Comparison of ENCODE assay signal across 1 cellular context in genomic region chr6:31806470-31807272, GRCh38.
A peak's percentile ranks its signal among the peaks of the same experiment; 100 is the strongest.
TF ChIP-seq lines count a peak whose summit lies in the region.

Gene LSM2, minus strand, starts transcription at chr6:31806966. Its CDS starts 209 bp downstream, at chr6:31806757.

TF ChIP-seq in HepG2, 621 proteins besides CTCF, POLR2A, EP300 and RAD21 (continued from another document and continues in another):
- TF ChIP-seq THRA (CRISPR knock-in tag; IDR thresholded peaks at IDR 0.05; ENCODE audit: borderline replicate concordance) (peak; percentile 71; the same call in 1 of the 2 replicates), ISX (CRISPR knock-in tag; conservative IDR thresholded peaks at IDR 0.05) (no peak), ZFP1 (CRISPR knock-in tag; IDR thresholded peaks at IDR 0.05) (peak; percentile 78; the same call in 1 of the 2 replicates), HOXD1 (CRISPR knock-in tag; IDR thresholded peaks at IDR 0.05) (peak; percentile 71; the same call in 1 of the 2 replicates), CENPX (CRISPR knock-in tag; IDR thresholded peaks at IDR 0.05) (no peak), ZNF556 (CRISPR knock-in tag; IDR thresholded peaks at IDR 0.05; ENCODE audit: borderline replicate concordance) (peak; percentile 93), SIX4 (CRISPR knock-in tag; IDR thresholded peaks at IDR 0.05) (0 out of 2 replicates have a peak, but pooled peaks have one; percentile 16), AKAP8 (CRISPR knock-in tag; IDR thresholded peaks at IDR 0.05) (peak; percentile 87), GATAD1 (CRISPR knock-in tag; IDR thresholded peaks at IDR 0.05) (peak; percentile 97), ZNF326 (CRISPR knock-in tag; IDR thresholded peaks at IDR 0.05; ENCODE audit: borderline replicate concordance) (no peak), TSC22D2 (CRISPR knock-in tag; IDR thresholded peaks at IDR 0.05; ENCODE audit: borderline replicate concordance) (peak; percentile 88; the same call in 1 of the 2 replicates), SRSF9 (IDR thresholded peaks at IDR 0.05; ENCODE audit: borderline replicate concordance, insufficient read depth, low read depth, low read length, poor library complexity, severe bottlenecking) (no peak), ZNF264 (CRISPR knock-in tag; IDR thresholded peaks at IDR 0.05) (no peak), PHF5A (CRISPR knock-in tag; IDR thresholded peaks at IDR 0.05; ENCODE audit: low read depth, unreplicated experiment) (no peak), HDAC1 (CRISPR knock-in tag; IDR thresholded peaks at IDR 0.05) (peak; percentile 98), CHD4 (IDR thresholded peaks at IDR 0.05; ENCODE audit: borderline replicate concordance, low read length) (no peak), HOMEZ (CRISPR knock-in tag; IDR thresholded peaks at IDR 0.05; ENCODE audit: low read depth) (peak; percentile 83), ZNF282 (IDR thresholded peaks at IDR 0.05; ENCODE audit: partially characterized antibody) (no peak), IRF1 (CRISPR knock-in tag; IDR thresholded peaks at IDR 0.05; ENCODE audit: low read depth) (0 out of 2 replicates have a peak, but pooled peaks have one; percentile 69), DRAP1 (CRISPR knock-in tag; IDR thresholded peaks at IDR 0.05) (peak; percentile 88), SALL2 (CRISPR knock-in tag; IDR thresholded peaks at IDR 0.05) (0 out of 2 replicates have a peak, but pooled peaks have one; percentile 78), ZKSCAN8 (CRISPR knock-in tag; IDR thresholded peaks at IDR 0.05; ENCODE audit: borderline replicate concordance) (peak; percentile 58; the same call in 1 of the 2 replicates), HNF4G (IDR thresholded peaks at IDR 0.05; ENCODE audit: borderline replicate concordance, low read depth, low read length) (peak; percentile 94), HNF4G (CRISPR knock-in tag; IDR thresholded peaks at IDR 0.05; ENCODE audit: borderline replicate concordance, low read depth) (peak; percentile 91; the same call in 1 of the 2 replicates), ARID3A (IDR thresholded peaks at IDR 0.05; ENCODE audit: low read depth, low read length) (no peak), ZNF841 (CRISPR knock-in tag; IDR thresholded peaks at IDR 0.05; ENCODE audit: borderline replicate concordance) (no peak; the same call in 1 of the 2 replicates), CBX1 (IDR thresholded peaks at IDR 0.05; ENCODE audit: low read depth) (peak; percentile 84), YEATS2 (CRISPR knock-in tag; IDR thresholded peaks at IDR 0.05; ENCODE audit: borderline replicate concordance) (peak; percentile 95)
- TF ChIP-seq, protein P1, sequence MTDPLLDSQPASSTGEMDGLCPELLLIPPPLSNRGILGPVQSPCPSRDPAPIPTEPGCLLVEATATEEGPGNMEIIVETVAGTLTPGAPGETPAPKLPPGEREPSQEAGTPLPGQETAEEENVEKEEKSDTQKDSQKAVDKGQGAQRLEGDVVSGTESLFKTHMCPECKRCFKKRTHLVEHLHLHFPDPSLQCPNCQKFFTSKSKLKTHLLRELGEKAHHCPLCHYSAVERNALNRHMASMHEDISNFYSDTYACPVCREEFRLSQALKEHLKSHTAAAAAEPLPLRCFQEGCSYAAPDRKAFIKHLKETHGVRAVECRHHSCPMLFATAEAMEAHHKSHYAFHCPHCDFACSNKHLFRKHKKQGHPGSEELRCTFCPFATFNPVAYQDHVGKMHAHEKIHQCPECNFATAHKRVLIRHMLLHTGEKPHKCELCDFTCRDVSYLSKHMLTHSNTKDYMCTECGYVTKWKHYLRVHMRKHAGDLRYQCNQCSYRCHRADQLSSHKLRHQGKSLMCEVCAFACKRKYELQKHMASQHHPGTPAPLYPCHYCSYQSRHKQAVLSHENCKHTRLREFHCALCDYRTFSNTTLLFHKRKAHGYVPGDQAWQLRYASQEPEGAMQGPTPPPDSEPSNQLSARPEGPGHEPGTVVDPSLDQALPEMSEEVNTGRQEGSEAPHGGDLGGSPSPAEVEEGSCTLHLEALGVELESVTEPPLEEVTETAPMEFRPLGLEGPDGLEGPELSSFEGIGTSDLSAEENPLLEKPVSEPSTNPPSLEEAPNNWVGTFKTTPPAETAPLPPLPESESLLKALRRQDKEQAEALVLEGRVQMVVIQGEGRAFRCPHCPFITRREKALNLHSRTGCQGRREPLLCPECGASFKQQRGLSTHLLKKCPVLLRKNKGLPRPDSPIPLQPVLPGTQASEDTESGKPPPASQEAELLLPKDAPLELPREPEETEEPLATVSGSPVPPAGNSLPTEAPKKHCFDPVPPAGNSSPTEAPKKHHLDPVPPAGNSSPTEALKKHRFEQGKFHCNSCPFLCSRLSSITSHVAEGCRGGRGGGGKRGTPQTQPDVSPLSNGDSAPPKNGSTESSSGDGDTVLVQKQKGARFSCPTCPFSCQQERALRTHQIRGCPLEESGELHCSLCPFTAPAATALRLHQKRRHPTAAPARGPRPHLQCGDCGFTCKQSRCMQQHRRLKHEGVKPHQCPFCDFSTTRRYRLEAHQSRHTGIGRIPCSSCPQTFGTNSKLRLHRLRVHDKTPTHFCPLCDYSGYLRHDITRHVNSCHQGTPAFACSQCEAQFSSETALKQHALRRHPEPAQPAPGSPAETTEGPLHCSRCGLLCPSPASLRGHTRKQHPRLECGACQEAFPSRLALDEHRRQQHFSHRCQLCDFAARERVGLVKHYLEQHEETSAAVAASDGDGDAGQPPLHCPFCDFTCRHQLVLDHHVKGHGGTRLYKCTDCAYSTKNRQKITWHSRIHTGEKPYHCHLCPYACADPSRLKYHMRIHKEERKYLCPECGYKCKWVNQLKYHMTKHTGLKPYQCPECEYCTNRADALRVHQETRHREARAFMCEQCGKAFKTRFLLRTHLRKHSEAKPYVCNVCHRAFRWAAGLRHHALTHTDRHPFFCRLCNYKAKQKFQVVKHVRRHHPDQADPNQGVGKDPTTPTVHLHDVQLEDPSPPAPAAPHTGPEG (CRISPR knock-in tag; IDR thresholded peaks at IDR 0.05): peak; percentile 80
- TF ChIP-seq, protein P2, sequence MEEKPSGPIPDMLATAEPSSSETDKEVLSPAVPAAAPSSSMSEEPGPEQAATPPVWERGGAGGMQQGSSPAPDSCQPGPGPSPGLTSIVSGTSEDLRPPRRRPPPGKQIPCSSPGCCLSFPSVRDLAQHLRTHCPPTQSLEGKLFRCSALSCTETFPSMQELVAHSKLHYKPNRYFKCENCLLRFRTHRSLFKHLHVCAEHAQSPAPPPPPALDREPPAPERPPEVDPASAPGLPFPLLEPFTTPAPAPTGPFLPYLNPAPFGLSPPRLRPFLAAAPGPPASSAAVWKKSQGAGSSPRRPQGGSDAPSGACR (CRISPR knock-in tag; IDR thresholded peaks at IDR 0.05): peak; percentile 66; the same call in 1 of the 2 replicates
- TF ChIP-seq, protein P3, sequence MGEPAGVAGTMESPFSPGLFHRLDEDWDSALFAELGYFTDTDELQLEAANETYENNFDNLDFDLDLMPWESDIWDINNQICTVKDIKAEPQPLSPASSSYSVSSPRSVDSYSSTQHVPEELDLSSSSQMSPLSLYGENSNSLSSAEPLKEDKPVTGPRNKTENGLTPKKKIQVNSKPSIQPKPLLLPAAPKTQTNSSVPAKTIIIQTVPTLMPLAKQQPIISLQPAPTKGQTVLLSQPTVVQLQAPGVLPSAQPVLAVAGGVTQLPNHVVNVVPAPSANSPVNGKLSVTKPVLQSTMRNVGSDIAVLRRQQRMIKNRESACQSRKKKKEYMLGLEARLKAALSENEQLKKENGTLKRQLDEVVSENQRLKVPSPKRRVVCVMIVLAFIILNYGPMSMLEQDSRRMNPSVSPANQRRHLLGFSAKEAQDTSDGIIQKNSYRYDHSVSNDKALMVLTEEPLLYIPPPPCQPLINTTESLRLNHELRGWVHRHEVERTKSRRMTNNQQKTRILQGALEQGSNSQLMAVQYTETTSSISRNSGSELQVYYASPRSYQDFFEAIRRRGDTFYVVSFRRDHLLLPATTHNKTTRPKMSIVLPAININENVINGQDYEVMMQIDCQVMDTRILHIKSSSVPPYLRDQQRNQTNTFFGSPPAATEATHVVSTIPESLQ (CRISPR knock-in tag; conservative IDR thresholded peaks at IDR 0.05): peak; percentile 80; the same call in 1 of the 2 replicates
- TF ChIP-seq, protein P4, sequence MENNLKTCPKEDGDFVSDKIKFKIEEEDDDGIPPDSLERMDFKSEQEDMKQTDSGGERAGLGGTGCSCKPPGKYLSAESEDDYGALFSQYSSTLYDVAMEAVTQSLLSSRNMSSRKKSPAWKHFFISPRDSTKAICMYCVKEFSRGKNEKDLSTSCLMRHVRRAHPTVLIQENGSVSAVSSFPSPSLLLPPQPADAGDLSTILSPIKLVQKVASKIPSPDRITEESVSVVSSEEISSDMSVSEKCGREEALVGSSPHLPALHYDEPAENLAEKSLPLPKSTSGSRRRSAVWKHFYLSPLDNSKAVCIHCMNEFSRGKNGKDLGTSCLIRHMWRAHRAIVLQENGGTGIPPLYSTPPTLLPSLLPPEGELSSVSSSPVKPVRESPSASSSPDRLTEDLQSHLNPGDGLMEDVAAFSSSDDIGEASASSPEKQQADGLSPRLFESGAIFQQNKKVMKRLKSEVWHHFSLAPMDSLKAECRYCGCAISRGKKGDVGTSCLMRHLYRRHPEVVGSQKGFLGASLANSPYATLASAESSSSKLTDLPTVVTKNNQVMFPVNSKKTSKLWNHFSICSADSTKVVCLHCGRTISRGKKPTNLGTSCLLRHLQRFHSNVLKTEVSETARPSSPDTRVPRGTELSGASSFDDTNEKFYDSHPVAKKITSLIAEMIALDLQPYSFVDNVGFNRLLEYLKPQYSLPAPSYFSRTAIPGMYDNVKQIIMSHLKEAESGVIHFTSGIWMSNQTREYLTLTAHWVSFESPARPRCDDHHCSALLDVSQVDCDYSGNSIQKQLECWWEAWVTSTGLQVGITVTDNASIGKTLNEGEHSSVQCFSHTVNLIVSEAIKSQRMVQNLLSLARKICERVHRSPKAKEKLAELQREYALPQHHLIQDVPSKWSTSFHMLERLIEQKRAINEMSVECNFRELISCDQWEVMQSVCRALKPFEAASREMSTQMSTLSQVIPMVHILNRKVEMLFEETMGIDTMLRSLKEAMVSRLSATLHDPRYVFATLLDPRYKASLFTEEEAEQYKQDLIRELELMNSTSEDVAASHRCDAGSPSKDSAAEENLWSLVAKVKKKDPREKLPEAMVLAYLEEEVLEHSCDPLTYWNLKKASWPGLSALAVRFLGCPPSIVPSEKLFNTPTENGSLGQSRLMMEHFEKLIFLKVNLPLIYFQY (CRISPR knock-in tag; IDR thresholded peaks at IDR 0.05; ENCODE audit: borderline replicate concordance): peak; percentile 99
- TF ChIP-seq, protein P5, sequence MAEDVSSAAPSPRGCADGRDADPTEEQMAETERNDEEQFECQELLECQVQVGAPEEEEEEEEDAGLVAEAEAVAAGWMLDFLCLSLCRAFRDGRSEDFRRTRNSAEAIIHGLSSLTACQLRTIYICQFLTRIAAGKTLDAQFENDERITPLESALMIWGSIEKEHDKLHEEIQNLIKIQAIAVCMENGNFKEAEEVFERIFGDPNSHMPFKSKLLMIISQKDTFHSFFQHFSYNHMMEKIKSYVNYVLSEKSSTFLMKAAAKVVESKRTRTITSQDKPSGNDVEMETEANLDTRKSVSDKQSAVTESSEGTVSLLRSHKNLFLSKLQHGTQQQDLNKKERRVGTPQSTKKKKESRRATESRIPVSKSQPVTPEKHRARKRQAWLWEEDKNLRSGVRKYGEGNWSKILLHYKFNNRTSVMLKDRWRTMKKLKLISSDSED (CRISPR knock-in tag; IDR thresholded peaks at IDR 0.05): 0 out of 2 replicates have a peak, but pooled peaks have one; percentile 61
